In genomic region chr1:81848880-81849500, GRCh38 we compare ENCODE assay signal across 1 cellular context.
TF ChIP-seq lines count a peak whose summit lies in the region.

No MANE protein-coding gene starts in this region.

TF ChIP-seq in HepG2, 621 proteins besides CTCF, POLR2A, EP300 and RAD21 (continued from another document and continues in another):
- TF ChIP-seq MAX (IDR thresholded peaks at IDR 0.05) = no peak
- peak; percentile 49; the same call in 1 of the 2 replicates for TF ChIP-seq PBX2 (CRISPR knock-in tag; IDR thresholded peaks at IDR 0.05)
- no peak for TF ChIP-seq ZNF512B (CRISPR knock-in tag; IDR thresholded peaks at IDR 0.05; ENCODE audit: borderline replicate concordance)
- TF ChIP-seq MTF1 (CRISPR knock-in tag; IDR thresholded peaks at IDR 0.05) = no peak
- no peak for TF ChIP-seq NFE2 (CRISPR knock-in tag; IDR thresholded peaks at IDR 0.05)
- TF ChIP-seq ATF1 (CRISPR knock-in tag; IDR thresholded peaks at IDR 0.05) = no peak
- peak; percentile 59 for TF ChIP-seq GATAD2A (CRISPR knock-in tag; IDR thresholded peaks at IDR 0.05)
- TF ChIP-seq SSRP1 (CRISPR knock-in tag; IDR thresholded peaks at IDR 0.05) = no peak
- peak; percentile 71; the same call in 1 of the 2 replicates for TF ChIP-seq FOXA1 (IDR thresholded peaks at IDR 0.05)
- TF ChIP-seq FOXA1 (CRISPR knock-in tag; IDR thresholded peaks at IDR 0.05) = peak; percentile 65
- TF ChIP-seq RAD51 (IDR thresholded peaks at IDR 0.05; ENCODE audit: borderline replicate concordance) = no peak
- no peak for TF ChIP-seq HMGXB3 (CRISPR knock-in tag; IDR thresholded peaks at IDR 0.05; ENCODE audit: borderline replicate concordance)
- TF ChIP-seq HOMEZ (CRISPR knock-in tag; IDR thresholded peaks at IDR 0.05; ENCODE audit: low read depth) = no peak
- TF ChIP-seq ZNF772 (CRISPR knock-in tag; IDR thresholded peaks at IDR 0.05) = no peak
- TF ChIP-seq SNAPC2 (CRISPR knock-in tag; IDR thresholded peaks at IDR 0.05) = no peak
- TF ChIP-seq HINFP (CRISPR knock-in tag; IDR thresholded peaks at IDR 0.05; ENCODE audit: low read depth) = no peak
- no peak for TF ChIP-seq ZNF713 (CRISPR knock-in tag; IDR thresholded peaks at IDR 0.05)
- TF ChIP-seq ELF3 (CRISPR knock-in tag; IDR thresholded peaks at IDR 0.05) = peak; percentile 33; the same call in 1 of the 2 replicates
- 0 out of 2 replicates have a peak, but pooled peaks have one; percentile 23 for TF ChIP-seq FOXJ3 (CRISPR knock-in tag; IDR thresholded peaks at IDR 0.05; ENCODE audit: borderline replicate concordance)
- TF ChIP-seq HBP1 (CRISPR knock-in tag; IDR thresholded peaks at IDR 0.05; ENCODE audit: low read depth) = no peak
- no peak for TF ChIP-seq ZNF326 (CRISPR knock-in tag; IDR thresholded peaks at IDR 0.05; ENCODE audit: borderline replicate concordance)
- TF ChIP-seq ZZZ3 (CRISPR knock-in tag; IDR thresholded peaks at IDR 0.05; ENCODE audit: borderline replicate concordance) = no peak
- peak; percentile 14 for TF ChIP-seq SKI (IDR thresholded peaks at IDR 0.05; ENCODE audit: partially characterized antibody)
- TF ChIP-seq GATA4 (IDR thresholded peaks at IDR 0.05; ENCODE audit: borderline replicate concordance, low read depth) = peak; percentile 81
- TF ChIP-seq PRDM10 (CRISPR knock-in tag; IDR thresholded peaks at IDR 0.05; ENCODE audit: low read depth) = no peak
- TF ChIP-seq ARID5B (CRISPR knock-in tag; IDR thresholded peaks at IDR 0.05) = peak; percentile 71
- no peak for TF ChIP-seq MEIS2 (CRISPR knock-in tag; IDR thresholded peaks at IDR 0.05)
- 0 out of 2 replicates have a peak, but pooled peaks have one; percentile 10 for TF ChIP-seq RARA (CRISPR knock-in tag; IDR thresholded peaks at IDR 0.05)
- TF ChIP-seq ZNF251 (CRISPR knock-in tag; IDR thresholded peaks at IDR 0.05) = no peak
- peak; percentile 55 for TF ChIP-seq PAXIP1 (CRISPR knock-in tag; conservative IDR thresholded peaks at IDR 0.05)
